Comparison of ENCODE assay signal across 8 cellular contexts in genomic region chr2:11743531-11743815, GRCh38. TPM values are rescaled to one million over a fixed set of nuclear protein-coding genes. Genes with fewer than 3 reads are reported as not detected.
DNase-seq lines count a peak whose midpoint lies in the region; ATAC-seq, FAIRE-seq and TF ChIP-seq lines count a peak whose summit lies in the region.

No MANE protein-coding gene starts in this region.

- H3K79me2 ChIP-seq in mammary epithelial cell (ENCODE audit: insufficient read depth, low read length) (peaks cover 20% of the 10 kb centered on the region), keratinocyte (ENCODE audit: control insufficient read depth, insufficient read depth, low read length) (peaks cover 19% of the 10 kb centered on the region)

- H3K27ac ChIP-seq in mammary epithelial cell (ENCODE audit: insufficient read depth, low read depth, low read length), result no peak overlapping the region
- H3K27ac ChIP-seq in keratinocyte (ENCODE audit: control insufficient read depth, insufficient read depth, low read length), result peak overlapping the region; percentile 7
- peak overlapping the region; percentile 54 for H3K27ac ChIP-seq in substantia nigra (ENCODE audit: low read depth, low read length, poor library complexity, severe bottlenecking)
- peak overlapping the region in 1 of 2 donors; percentile 62 for H3K27ac ChIP-seq in coronary artery

- H3K4me1 ChIP-seq in mammary epithelial cell (ENCODE audit: insufficient read depth, low read length) (peaks cover 56% of the 10 kb centered on the region), keratinocyte (ENCODE audit: control insufficient read depth, extremely low read depth, insufficient read depth, low read length) (peaks cover 45% of the 10 kb centered on the region)

- intact Hi-C loops in MCF 10A (cut with micrococcal nuclease) (no loop called here), mammary epithelial cell (cut with micrococcal nuclease) (no loop called here)
- intact Hi-C loops in activated CD4-positive, alpha-beta memory T cell treated with anti-CD3 and anti-CD28 coated beads for 36 hours (cut with micrococcal nuclease), result loop anchor here (10.0 kb wide), 1 partner anchor 279 kb away; the partner anchor contains the start of gene E2F6

- DNase-seq in MCF 10A (ENCODE audit: unreplicated experiment) (no peak), mammary epithelial cell (no peak), keratinocyte (ENCODE audit: low read depth, low spot score) (no peak), substantia nigra (lab: John Stamatoyannopoulos, UW) (no peak), coronary artery (ENCODE audit: low spot score) (no peak), urothelium cell line (ENCODE audit: low spot score) (no peak)
- no peak for DNase-seq in activated CD4-positive, alpha-beta memory T cell treated with anti-CD3 and anti-CD28 coated beads for 36 hours

- dilution Hi-C loops in mammary epithelial cell (cut with HindIII; ENCODE audit: low sequenced_read_pairs) (no loop called here), keratinocyte (cut with MboI; ENCODE audit: extremely low pct_ligation_motif_present, low sequenced_read_pairs) (no loop called here)

- H3K36me3 ChIP-seq in mammary epithelial cell (ENCODE audit: insufficient read depth, low read length), result no peaks in the 10 kb centered on the region
- H3K36me3 ChIP-seq in keratinocyte (ENCODE audit: control insufficient read depth in 2 of 2, extremely low read depth in 1 of 2, insufficient read depth in 2 of 2, low read length in 2 of 2), result no peaks in the 10 kb centered on the region

- BruUV-seq in MCF 10A (replicated peaks; lab: Mats Ljungman, UMichigan) (no TSS peak), mammary epithelial cell (replicated peaks; lab: Mats Ljungman, UMichigan) (no TSS peak)

- no peak overlapping the region for H3K4me3 Mint-ChIP-seq in MCF 10A (ENCODE audit: unreplicated experiment)
- no peak overlapping the region for H3K4me3 Mint-ChIP-seq in activated CD4-positive, alpha-beta memory T cell treated with anti-CD3 and anti-CD28 coated beads for 36 hours

- H2AFZ ChIP-seq in mammary epithelial cell (ENCODE audit: low read depth, low read length), result no peak overlapping the region
- H2AFZ ChIP-seq in keratinocyte (ENCODE audit: control insufficient read depth, low read length), result no peak overlapping the region

- H3K4me3 ChIP-seq in mammary epithelial cell (replicated peaks in 1 of 3; ENCODE audit: insufficient read depth in 1 of 3, low read depth in 2 of 3, low read length in 3 of 3), result no peak overlapping the region
- no peak overlapping the region for H3K4me3 ChIP-seq in keratinocyte (ENCODE audit: control insufficient read depth in 2 of 3, extremely low read depth in 1 of 3, insufficient read depth in 2 of 3, low read depth in 1 of 3, low read length in 3 of 3)
- no peak overlapping the region for H3K4me3 ChIP-seq in coronary artery

- peaks cover 6% of the 10 kb centered on the region for H3K36me3 Mint-ChIP-seq in MCF 10A (ENCODE audit: insufficient read depth, unreplicated experiment)
- H3K36me3 Mint-ChIP-seq in activated CD4-positive, alpha-beta memory T cell treated with anti-CD3 and anti-CD28 coated beads for 36 hours, result peaks cover 2% of the 10 kb centered on the region

- TF ChIP-seq CTCF in MCF 10A (IDR thresholded peaks at IDR 0.05; ENCODE audit: unreplicated experiment) (no peak), mammary epithelial cell (conservative IDR thresholded peaks at IDR 0.05 in 1 of 2, IDR thresholded peaks at IDR 0.05 in 1 of 2; ENCODE audit: extremely low read depth in 1 of 2, insufficient read depth in 1 of 2, low read depth in 1 of 2, low read length in 2 of 2) (no peak), keratinocyte (optimal IDR thresholded peaks at IDR 0.05 in 1 of 3, IDR thresholded peaks at IDR 0.05 in 1 of 3, conservative IDR thresholded peaks at IDR 0.05 in 1 of 3; ENCODE audit: extremely low read depth in 1 of 3, insufficient read depth in 2 of 3, low read length in 3 of 3) (no peak), coronary artery (IDR thresholded peaks at IDR 0.05) (no peak)

- WGBS in mammary epithelial cell (ENCODE audit: low coverage, missing lambda C conversion rate), result 75% methylated on average over 7 of the region's 7 CpGs

- H3K9me3 ChIP-seq in mammary epithelial cell (replicated peaks; ENCODE audit: insufficient read depth, low read length), result no peaks in the 10 kb centered on the region
- H3K9me3 ChIP-seq in keratinocyte (ENCODE audit: control insufficient read depth, low read depth, low read length), result no peaks in the 10 kb centered on the region

- POLR2A ChIA-PET in MCF 10A (lab: Yijun Ruan, JAX), result interaction anchor here (0.6 to 6.9 kb wide), 12 partner anchors 8 to 713 kb away, joined by 3 to 67 read pairs (median 4); no protein-coding TSS in a partner anchor
- POLR2A ChIA-PET in activated CD4-positive, alpha-beta memory T cell treated with anti-CD3 and anti-CD28 coated beads for 36 hours (lab: Charles Lee), result interaction anchor here (1.0 to 2.2 kb wide), 3 partner anchors 11 to 31 kb away, joined by 3 to 25 read pairs (median 9); no protein-coding TSS in a partner anchor

- H3K9me3 Mint-ChIP-seq in MCF 10A (ENCODE audit: unreplicated experiment), result no peaks in the 10 kb centered on the region
- H3K9me3 Mint-ChIP-seq in activated CD4-positive, alpha-beta memory T cell treated with anti-CD3 and anti-CD28 coated beads for 36 hours, result no peaks in the 10 kb centered on the region

- H3K9me1 ChIP-seq in keratinocyte (ENCODE audit: control insufficient read depth, extremely low read depth, insufficient read depth, low read length), result no peaks in the 10 kb centered on the region

- H3K27me3 Mint-ChIP-seq in MCF 10A (ENCODE audit: insufficient read depth, unreplicated experiment), result no peaks in the 10 kb centered on the region
- H3K27me3 Mint-ChIP-seq in activated CD4-positive, alpha-beta memory T cell treated with anti-CD3 and anti-CD28 coated beads for 36 hours, result no peaks in the 10 kb centered on the region

- H3K27me3 ChIP-seq in mammary epithelial cell (ENCODE audit: insufficient read depth, low read length) (no peaks in the 10 kb centered on the region), keratinocyte (ENCODE audit: control insufficient read depth, extremely low read depth, insufficient read depth, low read length) (no peaks in the 10 kb centered on the region)

- H3K4me2 ChIP-seq in mammary epithelial cell (ENCODE audit: insufficient read depth, low read depth, low read length) (no peak overlapping the region), keratinocyte (ENCODE audit: control insufficient read depth, extremely low read depth, insufficient read depth, low read depth, low read length) (no peak overlapping the region)

- ATAC-seq in HG02885 (IDR thresholded peaks at IDR 0.05; ENCODE audit: poor library complexity, unreplicated experiment), result no peak

- peak overlapping the region; percentile 35 for H3K27ac Mint-ChIP-seq in MCF 10A (ENCODE audit: low read depth, unreplicated experiment)
- H3K27ac Mint-ChIP-seq in activated CD4-positive, alpha-beta memory T cell treated with anti-CD3 and anti-CD28 coated beads for 36 hours, result peak overlapping the region; percentile 77

- H3K4me1 Mint-ChIP-seq in MCF 10A (ENCODE audit: insufficient read depth, unreplicated experiment), result peaks cover 34% of the 10 kb centered on the region
- peaks cover 53% of the 10 kb centered on the region for H3K4me1 Mint-ChIP-seq in activated CD4-positive, alpha-beta memory T cell treated with anti-CD3 and anti-CD28 coated beads for 36 hours (ENCODE audit: low read depth)

- H3K9ac ChIP-seq in mammary epithelial cell (ENCODE audit: insufficient read depth, low read length) (no peak overlapping the region), keratinocyte (ENCODE audit: control insufficient read depth, extremely low read depth, insufficient read depth, low read length) (no peak overlapping the region)

- H4K20me1 ChIP-seq in mammary epithelial cell (ENCODE audit: insufficient read depth, low read length) (no peaks in the 10 kb centered on the region), keratinocyte (ENCODE audit: control insufficient read depth, extremely low read depth, insufficient read depth, low read length) (peaks cover 4% of the 10 kb centered on the region)

- CTCF ChIA-PET in MCF 10A (lab: Yijun Ruan, JAX), result interaction anchor here (0.6 to 5.0 kb wide), 8 partner anchors 17 to 456 kb away, joined by 3 to 45 read pairs (median 4); no protein-coding TSS in a partner anchor
- CTCF ChIA-PET in mammary epithelial cell (lab: Charles Lee; ENCODE audit: low non-redundant PET), result no interaction called here
- CTCF ChIA-PET in activated CD4-positive, alpha-beta memory T cell treated with anti-CD3 and anti-CD28 coated beads for 36 hours (lab: Charles Lee), result interaction anchor here (0.7 to 14.8 kb wide), 9 partner anchors 11 to 87 kb away, joined by 3 to 242 read pairs (median 4); no protein-coding TSS in a partner anchor

- in situ Hi-C loops in mammary epithelial cell (cut with MboI; ENCODE audit: low sequenced_read_pairs in 2 of 2), result no loop called here

- FAIRE-seq in keratinocyte (lab: Jason Lieb, UNC) (no peak), urothelium cell line (lab: Jason Lieb, UNC) (no peak)

RNA-seq across cellular contexts. Expression of gene LPIN1, which starts 3.0 kb away (rescaled TPM):
- total RNA-seq in MCF 10A (2022) (47.0 and 65.7 TPM in 2 replicates), mammary epithelial cell (10 to 100 TPM; 28.3 to 54.8 TPM)
- polyA plus RNA-seq in mammary epithelial cell (58.5 TPM), keratinocyte (38.9 to 81.7 TPM (median 79.6 TPM) in 3 replicates)
- polyA minus RNA-seq in mammary epithelial cell (66.3 TPM), keratinocyte (27.2 to 59.8 TPM (median 50.8 TPM) in 3 replicates)
- 10 to 100 TPM; 41.1 to 48.0 TPM for total RNA-seq in activated CD4-positive, alpha-beta memory T cell treated with anti-CD3 and anti-CD28 coated beads for 36 hours
- polyA plus RNA-seq in keratinocyte (2011; ENCODE audit: low read depth), result 7.5 TPM
- 27.8 and 38.7 TPM in 2 replicates for polyA plus RNA-seq in keratinocyte (2011; cell fraction: cytosol; rRNA removed)
- 94.9 and 97.4 TPM in 2 replicates for polyA plus RNA-seq in keratinocyte (2011; cell fraction: nucleus; rRNA removed)
- polyA plus RNA-seq in keratinocyte (2012; ENCODE audit: low replicate concordance), result 8.6 and 50.9 TPM in 2 replicates
- polyA minus RNA-seq in keratinocyte (2011; cell fraction: cytosol; rRNA and poly(A)+ RNA removed), result 21.5 TPM
- polyA minus RNA-seq in keratinocyte (2011; cell fraction: nucleus; rRNA and poly(A)+ RNA removed), result 43.8 and 65.2 TPM in 2 replicates
